Comparison of ENCODE assay signal across 13 cellular contexts in the genomic region with DNA sequence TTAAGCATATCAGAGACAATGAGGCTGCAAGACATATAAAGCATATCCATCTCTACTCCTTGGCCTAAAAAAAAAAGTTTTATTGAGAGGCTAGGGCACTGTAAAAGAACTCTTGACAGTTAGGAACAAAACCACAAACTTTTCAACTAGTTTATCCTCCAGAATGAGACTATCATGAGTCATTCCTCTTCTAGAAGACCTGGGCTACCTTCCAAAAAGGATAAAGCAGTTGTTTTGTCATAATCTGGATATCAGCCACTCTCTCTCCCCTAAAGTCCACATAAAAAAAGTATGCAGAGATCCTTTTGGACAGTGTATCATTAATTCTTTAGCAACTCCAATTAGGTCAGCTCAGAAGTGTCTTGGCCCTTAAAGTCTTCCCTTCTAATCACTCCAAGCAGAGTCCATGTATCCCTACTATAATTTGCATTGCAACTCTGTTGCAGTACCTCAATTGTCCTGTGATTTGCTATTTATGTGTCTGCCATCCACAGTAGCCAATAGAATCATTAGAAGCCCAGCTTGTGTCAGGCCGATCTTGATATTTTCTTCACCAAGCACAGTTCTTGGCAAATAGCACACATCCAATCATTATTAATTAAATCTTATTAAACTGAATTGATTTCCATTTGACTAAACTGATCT. TPM values are rescaled to one million over a fixed set of nuclear protein-coding genes. Genes with fewer than 3 reads are reported as not detected.
DNase-seq lines count a peak whose midpoint lies in the region; ATAC-seq and TF ChIP-seq lines count a peak whose summit lies in the region.
"Had no signal": no experiment of that assay in that cellular context is flagged by ENCODE, and none has a peak within 500 bp of the region (broad histone marks: within the 10 kb centered on the region; RNA-seq: fewer than 3 reads in every experiment).

No MANE protein-coding gene starts in this region.

- no peak overlapping the region for H3K14ac ChIP-seq in IMR-90 (replicated peaks; ENCODE audit: low read depth, low read length)

- H3K9me1 ChIP-seq in IMR-90 (ENCODE audit: insufficient read depth, low read length), result no peaks in the 10 kb centered on the region

- H3K4ac ChIP-seq in IMR-90 (ENCODE audit: low read depth, low read length), result no peak overlapping the region

- H3K36me3 ChIP-seq in IMR-90 (ENCODE audit: control insufficient read depth, insufficient read depth, low read length), result no peaks in the 10 kb centered on the region
- H3K36me3 ChIP-seq in kidney epithelial cell (ENCODE audit: control insufficient read depth, insufficient read depth, low read length), result no peaks in the 10 kb centered on the region
- H3K36me3 ChIP-seq: thoracic aorta had no signal

- peak overlapping the region; percentile 21; the same call in 1 of the 3 replicates for H2BK15ac ChIP-seq in IMR-90 (ENCODE audit: low read depth, low read length)

- in situ Hi-C loops in IMR-90 (cut with MboI; ENCODE audit: low sequenced_read_pairs), result no loop called here

- no TSS peak for BruUV-seq in IMR-90 (replicated peaks; lab: Mats Ljungman, UMichigan)

- H2BK20ac ChIP-seq in IMR-90 (ENCODE audit: low read depth, low read length), result peak overlapping the region; percentile 27

- no peak overlapping the region for H4K8ac ChIP-seq in IMR-90 (ENCODE audit: low read depth in 2 of 2, low read length in 2 of 2)

- ATAC-seq in IMR-90 (ENCODE audit: low read depth), result peak; percentile 90
- ATAC-seq in GM18909 (IDR thresholded peaks at IDR 0.05; ENCODE audit: poor library complexity, unreplicated experiment), result no peak
- ATAC-seq in HG03521 (IDR thresholded peaks at IDR 0.05; ENCODE audit: unreplicated experiment), result no peak
- no peak for ATAC-seq in HG02973 (IDR thresholded peaks at IDR 0.05; ENCODE audit: unreplicated experiment)
- ATAC-seq: activated T-cell treated with anti-CD3 and anti-CD28 coated beads, Interleukin-2, amount 50 U/mL, for 4 hours had no signal

- TF ChIP-seq RAD21 in IMR-90 (IDR thresholded peaks at IDR 0.05; ENCODE audit: low read length), result no peak

- POLR2A ChIA-PET in IMR-90 (lab: Charles Lee; ENCODE audit: unreplicated experiment), result no interaction called here

- H3K9ac ChIP-seq in IMR-90 (ENCODE audit: low read depth, low read length), result no peak overlapping the region

- intact Hi-C loops in IMR-90 (cut with micrococcal nuclease), result no loop called here

- no CpG with 5 or more reads among the region's 1 CpG for WGBS in IMR-90 (ENCODE audit: extremely low coverage in 2 of 2, insufficient read length in 1 of 2), 2 experiments

- dilution Hi-C loops in IMR-90 (cut with HindIII; ENCODE audit: low sequenced_read_pairs, unreplicated experiment), result no loop called here

- no peak overlapping the region for H2AK9ac ChIP-seq in IMR-90 (replicated peaks; ENCODE audit: low read depth, low read length, poor library complexity)

- no peak overlapping the region for H3K4me3 ChIP-seq in IMR-90 (ENCODE audit: insufficient read depth, low read depth, low read length)
- no peak overlapping the region for H3K4me3 ChIP-seq in kidney epithelial cell (ENCODE audit: low read depth, low read length)
- H3K4me3 ChIP-seq: thoracic aorta had no signal

- peak overlapping the region; percentile 50 for H2BK5ac ChIP-seq in IMR-90 (ENCODE audit: low read depth, low read length, poor library complexity, severe bottlenecking)

- no peak overlapping the region for H4K91ac ChIP-seq in IMR-90 (ENCODE audit: insufficient read depth, low read depth, low read length)

- TF ChIP-seq CTCF in C4-2B (conservative IDR thresholded peaks at IDR 0.05) (peak; percentile 16; the same call in 1 of the 2 replicates), IMR-90 (conservative IDR thresholded peaks at IDR 0.05; ENCODE audit: low read depth, low read length) (no peak), kidney epithelial cell (IDR thresholded peaks at IDR 0.05; ENCODE audit: insufficient read depth, low read length, poor library complexity, severe bottlenecking) (peak; percentile 7)

- CTCF ChIA-PET in IMR-90 (lab: Yijun Ruan, JAX), result interaction anchor here (0.7 to 1.1 kb wide), 2 partner anchors 21 to 255 kb away, joined by 3 read pairs; partner anchors contain the start of gene OR51D1

- H3K79me1 ChIP-seq in IMR-90 (ENCODE audit: low read depth in 1 of 2, low read length in 2 of 2), result no peaks in the 10 kb centered on the region

- no peak overlapping the region for H2AFZ ChIP-seq in IMR-90 (replicated peaks; ENCODE audit: low read length, poor library complexity)

- H4K20me1 ChIP-seq in IMR-90 (ENCODE audit: insufficient read depth, low read length), result no peaks in the 10 kb centered on the region

- H3K56ac ChIP-seq in IMR-90 (ENCODE audit: extremely low read depth, insufficient read depth, low read length), result no peak overlapping the region

- H3K4me1 ChIP-seq in IMR-90 (ENCODE audit: control insufficient read depth, insufficient read depth, low read length), result no peaks in the 10 kb centered on the region; the same call in 1 of the 2 replicates

- H3K27me3 ChIP-seq in IMR-90 (ENCODE audit: control insufficient read depth, insufficient read depth, low read length) (no peaks in the 10 kb centered on the region), kidney epithelial cell (ENCODE audit: control insufficient read depth, insufficient read depth, low read length) (no peaks in the 10 kb centered on the region)

- H2AK5ac ChIP-seq in IMR-90 (ENCODE audit: low read depth, low read length), result peak overlapping the region; percentile 60; the same call in 1 of the 2 replicates

- peak; percentile 93 for DNase-seq in IMR-90
- peak; percentile 53 for DNase-seq in brain pericyte (ENCODE audit: low read depth, low spot score)
- DNase-seq in kidney epithelial cell (ENCODE audit: low read depth), result peak; percentile 60
- DNase-seq in activated naive CD4-positive, alpha-beta T cell treated with anti-CD3 and anti-CD28 coated beads, Interleukin-2, amount 50 U/mL, for 16 hours, result no peak
- DNase-seq: activated T-cell treated with anti-CD3 and anti-CD28 coated beads, Interleukin-2, amount 50 U/mL, for 4 hours; dermis blood vessel endothelial cell; NK-92 treated with Interleukin-12 subunit alpha and Interleukin-12 subunit beta, amount 100 ng/mL, for 24 hours; occipital lobe had no signal

- H4K5ac ChIP-seq in IMR-90 (ENCODE audit: low read depth, low read length), result no peak overlapping the region

- H3K4me2 ChIP-seq in IMR-90 (ENCODE audit: low read depth, low read length), result no peak overlapping the region; the same call in 1 of the 2 replicates

- H3K27ac ChIP-seq in C4-2B (no peak overlapping the region), IMR-90 (ENCODE audit: insufficient read depth, low read length) (no peak overlapping the region)
- H3K27ac ChIP-seq: thoracic aorta had no signal

- peak overlapping the region; percentile 36; the same call in 1 of the 2 replicates for H2BK120ac ChIP-seq in IMR-90 (ENCODE audit: low read depth, low read length)

- H3K23ac ChIP-seq in IMR-90 (ENCODE audit: low read depth, low read length), result no peak overlapping the region

- H3K18ac ChIP-seq in IMR-90 (ENCODE audit: low read depth, low read length), result peak overlapping the region; percentile 18; the same call in 1 of the 2 replicates

- H3K9me3 ChIP-seq in IMR-90 (ENCODE audit: control insufficient read depth, insufficient read depth, low read length), result no peaks in the 10 kb centered on the region
- H3K9me3 ChIP-seq: thoracic aorta had no signal

- no peak for TF ChIP-seq POLR2A in IMR-90 (IDR thresholded peaks at IDR 0.05; ENCODE audit: low read depth, low read length)

TF ChIP-seq in IMR-90, 13 proteins besides CTCF, POLR2A, EP300 and RAD21:
- TF ChIP-seq MAZ (IDR thresholded peaks at IDR 0.05; ENCODE audit: borderline replicate concordance, low read depth, low read length) (no peak), FOS (IDR thresholded peaks at IDR 0.05; ENCODE audit: low read depth, low read length) (peak; percentile 70; the same call in 1 of the 2 replicates), BHLHE40 (IDR thresholded peaks at IDR 0.05; ENCODE audit: low read depth, low read length) (no peak), MAFK (IDR thresholded peaks at IDR 0.05; ENCODE audit: low read depth, low read length) (no peak), CEBPB (IDR thresholded peaks at IDR 0.05; ENCODE audit: low read depth, low read length) (0 out of 2 replicates have a peak, but pooled peaks have one; percentile 19)
- TF ChIP-seq, protein P1, sequence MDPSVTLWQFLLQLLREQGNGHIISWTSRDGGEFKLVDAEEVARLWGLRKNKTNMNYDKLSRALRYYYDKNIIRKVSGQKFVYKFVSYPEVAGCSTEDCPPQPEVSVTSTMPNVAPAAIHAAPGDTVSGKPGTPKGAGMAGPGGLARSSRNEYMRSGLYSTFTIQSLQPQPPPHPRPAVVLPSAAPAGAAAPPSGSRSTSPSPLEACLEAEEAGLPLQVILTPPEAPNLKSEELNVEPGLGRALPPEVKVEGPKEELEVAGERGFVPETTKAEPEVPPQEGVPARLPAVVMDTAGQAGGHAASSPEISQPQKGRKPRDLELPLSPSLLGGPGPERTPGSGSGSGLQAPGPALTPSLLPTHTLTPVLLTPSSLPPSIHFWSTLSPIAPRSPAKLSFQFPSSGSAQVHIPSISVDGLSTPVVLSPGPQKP (IDR thresholded peaks at IDR 0.05; ENCODE audit: borderline replicate concordance, low read depth, low read length), result no peak
TF ChIP-seq in IMR-90: peak in this region for 2.

RNA-seq across cellular contexts. Expression of gene OR51T1, which starts 10.4 kb away (rescaled TPM):
- total RNA-seq in IMR-90 (2012; rRNA removed) (not detected in 2 replicates), kidney epithelial cell (not detected in 2 replicates)
- polyA plus RNA-seq in IMR-90 (2012; rRNA removed), result not detected in 2 replicates
- polyA plus RNA-seq in IMR-90 (2012; cell fraction: cytosol; rRNA removed), result not detected in 2 replicates
- 0.08 TPM in 1 of 2 replicates, not detected in the other for polyA plus RNA-seq in IMR-90 (2012; cell fraction: nucleus; rRNA removed; ENCODE audit: low replicate concordance)
- total RNA-seq: activated T-cell treated with anti-CD3 and anti-CD28 coated beads, Interleukin-2, amount 50 U/mL, for 4 hours; dermis blood vessel endothelial cell; occipital lobe; thoracic aorta had no signal

RNA-seq across cellular contexts. Expression of gene OR51A7, which starts 11.5 kb away (rescaled TPM):
- not detected in 2 replicates for total RNA-seq in IMR-90 (2012; rRNA removed)
- polyA plus RNA-seq in IMR-90 (2012; rRNA removed), result not detected in 2 replicates
- not detected in 2 replicates for polyA plus RNA-seq in IMR-90 (2012; cell fraction: cytosol; rRNA removed)
- polyA plus RNA-seq in IMR-90 (2012; cell fraction: nucleus; rRNA removed; ENCODE audit: low replicate concordance), result not detected in 2 replicates
- total RNA-seq in kidney epithelial cell, result not detected in 2 replicates
- total RNA-seq: activated T-cell treated with anti-CD3 and anti-CD28 coated beads, Interleukin-2, amount 50 U/mL, for 4 hours; dermis blood vessel endothelial cell; occipital lobe; thoracic aorta had no signal

RNA-seq across cellular contexts. Expression of gene OR51G2, which starts 27.0 kb away (rescaled TPM):
- total RNA-seq in IMR-90 (2012; rRNA removed), result not detected in 2 replicates
- not detected in 2 replicates for polyA plus RNA-seq in IMR-90 (2012; rRNA removed)
- not detected in 2 replicates for polyA plus RNA-seq in IMR-90 (2012; cell fraction: cytosol; rRNA removed)
- not detected in 2 replicates for polyA plus RNA-seq in IMR-90 (2012; cell fraction: nucleus; rRNA removed; ENCODE audit: low replicate concordance)
- total RNA-seq in kidney epithelial cell, result not detected in 2 replicates
- total RNA-seq: activated T-cell treated with anti-CD3 and anti-CD28 coated beads, Interleukin-2, amount 50 U/mL, for 4 hours; dermis blood vessel endothelial cell; occipital lobe; thoracic aorta had no signal

RNA-seq across cellular contexts. Expression of gene OR51G1, which starts 32.0 kb away (rescaled TPM):
- not detected in 2 replicates for total RNA-seq in IMR-90 (2012; rRNA removed)
- not detected in 2 replicates for polyA plus RNA-seq in IMR-90 (2012; rRNA removed)
- not detected in 2 replicates for polyA plus RNA-seq in IMR-90 (2012; cell fraction: cytosol; rRNA removed)
- not detected in 2 replicates for polyA plus RNA-seq in IMR-90 (2012; cell fraction: nucleus; rRNA removed; ENCODE audit: low replicate concordance)
- total RNA-seq in kidney epithelial cell, result not detected in 2 replicates
- total RNA-seq: activated T-cell treated with anti-CD3 and anti-CD28 coated beads, Interleukin-2, amount 50 U/mL, for 4 hours; dermis blood vessel endothelial cell; occipital lobe; thoracic aorta had no signal

RNA-seq across cellular contexts. Expression of gene OR51S1, which starts 43.1 kb away (rescaled TPM):
- total RNA-seq in IMR-90 (2012; rRNA removed) (not detected in 2 replicates), kidney epithelial cell (not detected in 2 replicates)
- polyA plus RNA-seq in IMR-90 (2012; rRNA removed), result not detected in 2 replicates
- not detected in 2 replicates for polyA plus RNA-seq in IMR-90 (2012; cell fraction: cytosol; rRNA removed)
- not detected in 2 replicates for polyA plus RNA-seq in IMR-90 (2012; cell fraction: nucleus; rRNA removed; ENCODE audit: low replicate concordance)
- total RNA-seq: activated T-cell treated with anti-CD3 and anti-CD28 coated beads, Interleukin-2, amount 50 U/mL, for 4 hours; dermis blood vessel endothelial cell; occipital lobe; thoracic aorta had no signal
